8 cellular contexts compared by ENCODE assay signal in the genomic region with DNA sequence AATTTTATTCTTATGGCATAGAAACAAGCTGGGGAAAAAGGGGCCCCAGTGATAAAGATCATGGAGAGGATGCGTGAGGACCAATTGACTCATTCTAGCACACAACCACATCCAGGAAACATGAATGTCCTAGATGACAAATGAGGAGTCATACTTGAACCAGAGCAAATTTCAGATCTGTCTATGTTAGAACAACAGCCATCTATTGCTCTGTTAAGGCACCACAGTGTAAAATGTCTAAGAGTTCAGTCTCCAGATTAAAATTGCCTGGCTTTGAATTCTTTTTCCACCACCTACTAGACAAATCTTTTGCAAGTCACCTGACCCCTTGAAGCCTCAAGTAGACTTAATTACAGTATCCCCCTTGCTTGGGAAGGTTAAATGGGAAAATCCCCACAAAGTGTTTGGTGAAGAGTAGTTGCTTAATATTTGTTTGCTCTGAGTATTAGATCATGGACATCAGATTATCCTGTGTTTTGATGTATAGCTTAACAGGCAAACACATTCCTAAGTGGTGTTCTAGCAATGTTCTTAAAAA.
DNase-seq lines count a peak whose midpoint lies in the region; ATAC-seq and TF ChIP-seq lines count a peak whose summit lies in the region.

No MANE protein-coding gene starts in this region.

- H3K36me3 ChIP-seq in osteoblast (ENCODE audit: insufficient read depth, low read length) (no peaks in the 10 kb centered on the region), uterus (no peaks in the 10 kb centered on the region)

- no peaks in the 10 kb centered on the region for H3K27me3 ChIP-seq in osteoblast (ENCODE audit: insufficient read depth, low read length)
- H3K27me3 ChIP-seq in uterus, result no peaks in the 10 kb centered on the region

- H3K79me2 ChIP-seq in osteoblast (ENCODE audit: insufficient read depth, low read length), result no peaks in the 10 kb centered on the region

- no peak overlapping the region for H3K4me3 ChIP-seq in osteoblast (ENCODE audit: insufficient read depth, low read length)
- H3K4me3 ChIP-seq in uterus, result no peak overlapping the region

- no peak for TF ChIP-seq POLR2A in uterus (IDR thresholded peaks at IDR 0.05)

- intact Hi-C loops in uterus (cut with DNase I; ENCODE audit: low total_unique reads), result no loop called here

- no peak overlapping the region for H2AFZ ChIP-seq in osteoblast (ENCODE audit: low read length)

- TF ChIP-seq CTCF in osteoblast (IDR thresholded peaks at IDR 0.05; ENCODE audit: extremely low read depth, low read depth, low read length) (no peak), uterus (IDR thresholded peaks at IDR 0.05) (no peak)

- H3K4me2 ChIP-seq in osteoblast (ENCODE audit: insufficient read depth, low read length), result peak overlapping the region; percentile 4

- peak; percentile 43 for DNase-seq in activated naive CD4-positive, alpha-beta T cell treated with Interleukin-2 at 50 U/mL for 16 hours
- DNase-seq in activated naive CD4-positive, alpha-beta T cell (lab: John Stamatoyannopoulos, UW), result no peak
- DNase-seq in activated T-helper 9 cell treated with anti-CD3 and anti-CD28 coated beads, Interleukin-2, amount 50 U/mL, for 16 hours (ENCODE audit: low read depth), result peak; percentile 12
- peak; percentile 90 for DNase-seq in osteoblast (ENCODE audit: insufficient read length, low spot score, missing footprints)
- DNase-seq in uterus, result no peak
- DNase-seq in D341Med (ENCODE audit: low spot score), result no peak
- DNase-seq in NCI-H146 (lab: John Stamatoyannopoulos, UW), result no peak

- peak; percentile 82 for ATAC-seq in HG03457 (IDR thresholded peaks at IDR 0.05; ENCODE audit: unreplicated experiment)

- no peaks in the 10 kb centered on the region for H4K20me1 ChIP-seq in osteoblast (ENCODE audit: insufficient read depth, low read length)

- peaks cover 37% of the 10 kb centered on the region for H3K4me1 ChIP-seq in osteoblast (ENCODE audit: insufficient read depth, low read length)
- H3K4me1 ChIP-seq in uterus, result no peaks in the 10 kb centered on the region

- H3K27ac ChIP-seq in osteoblast (ENCODE audit: low read depth, low read length) (peak overlapping the region; percentile 79), uterus (no peak overlapping the region)

- no peaks in the 10 kb centered on the region for H3K9me3 ChIP-seq in osteoblast (ENCODE audit: low read depth, low read length)
- no peaks in the 10 kb centered on the region for H3K9me3 ChIP-seq in uterus

Comparison
In these comparisons a context has a peak if more than half of its experiments do, and no peak if none do; other contexts are left out.
1. DNase-seq: peak in activated naive CD4-positive, alpha-beta T cell treated with Interleukin-2 at 50 U/mL for 16 hours (single experiment), activated T-helper 9 cell treated with anti-CD3 and anti-CD28 coated beads, Interleukin-2, amount 50 U/mL, for 16 hours (single experiment) and osteoblast (single experiment); none in activated naive CD4-positive, alpha-beta T cell (0 of 4), uterus (0 of 2), D341Med (single experiment) and NCI-H146 (single experiment).